10 cellular contexts compared by ENCODE assay signal in the genomic region with DNA sequence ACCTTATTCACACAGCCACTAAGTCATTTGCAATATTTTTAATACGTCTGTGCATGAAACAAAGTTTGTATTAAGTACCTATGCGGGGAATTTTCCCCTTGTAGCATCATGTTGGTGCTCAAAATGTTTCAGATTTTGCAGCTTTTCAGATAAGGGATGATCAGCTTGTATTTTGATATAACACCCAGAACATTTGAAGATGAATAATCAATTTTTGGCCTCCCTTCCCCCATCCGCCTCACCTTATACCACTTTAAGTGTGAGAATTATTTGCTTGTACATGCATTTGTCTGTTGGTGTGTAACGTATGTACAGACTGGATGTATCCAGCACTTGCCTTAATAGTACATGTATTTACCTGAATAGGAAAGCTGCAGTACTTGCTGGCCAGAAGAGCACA. TPM values are rescaled to one million over a fixed set of nuclear protein-coding genes. Genes with fewer than 3 reads are reported as not detected.
A peak's percentile ranks its signal among the peaks of the same experiment; 100 is the strongest.
DNase-seq lines count a peak whose midpoint lies in the region; ATAC-seq and TF ChIP-seq lines count a peak whose summit lies in the region.
"Had no signal": no experiment of that assay in that cellular context is flagged by ENCODE, and none has a peak within 500 bp of the region (broad histone marks: within the 10 kb centered on the region; RNA-seq: fewer than 3 reads in every experiment).

No MANE protein-coding gene starts in this region.

- TF ChIP-seq CTCF in activated CD8-positive, alpha-beta T cell treated with anti-CD3 and anti-CD28 coated beads for 36 hours (IDR thresholded peaks at IDR 0.05), result no peak
- TF ChIP-seq CTCF in fibroblast of the aortic adventitia (IDR thresholded peaks at IDR 0.05; ENCODE audit: insufficient read depth, low read length), result no peak
- TF ChIP-seq CTCF in mesothelial cell of epicardium (IDR thresholded peaks at IDR 0.05; ENCODE audit: unreplicated experiment), result no peak

- CTCF ChIA-PET in activated CD8-positive, alpha-beta T cell treated with anti-CD3 and anti-CD28 coated beads, Interleukin-2, amount 10 ng/mL, durations not matched to agents 7 days and 5 days (lab: Charles Lee), result interaction anchor here (0.9 to 10.3 kb wide), 20 partner anchors 16 to 648 kb away, joined by 3 to 89 read pairs (median 4); a partner anchor contains a TSS
- CTCF ChIA-PET in activated CD8-positive, alpha-beta T cell treated with anti-CD3 and anti-CD28 coated beads for 36 hours (lab: Charles Lee), result interaction anchor here (0.7 to 12.1 kb wide), 23 partner anchors 8 to 601 kb away, joined by 3 to 149 read pairs (median 4); a partner anchor contains a TSS

- peaks cover 0 to 8% (median 1%) of the 10 kb centered on the region in 5 donors for H3K36me3 ChIP-seq in subcutaneous abdominal adipose tissue (ENCODE audit: control insufficient read depth in 5 of 5, insufficient read depth in 5 of 5, low read length in 5 of 5)

- no peaks in the 10 kb centered on the region for H3K9me3 ChIP-seq in T-helper 17 cell (ENCODE audit: control insufficient read depth, low read length, poor library complexity, severe bottlenecking)
- H3K9me3 ChIP-seq in subcutaneous abdominal adipose tissue (ENCODE audit: control insufficient read depth in 5 of 5, low read length in 5 of 5), result no peaks in the 10 kb centered on the region

- no peaks in the 10 kb centered on the region for H3K27me3 ChIP-seq in subcutaneous abdominal adipose tissue (ENCODE audit: control insufficient read depth in 5 of 5, insufficient read depth in 4 of 5, low read length in 5 of 5)

- H3K27ac ChIP-seq in subcutaneous abdominal adipose tissue (ENCODE audit: low read depth, low read length), result no peak overlapping the region

- no peaks in the 10 kb centered on the region for H3K9me3 Mint-ChIP-seq in activated CD8-positive, alpha-beta T cell treated with anti-CD3 and anti-CD28 coated beads, Interleukin-2, amount 10 ng/mL, durations not matched to agents 7 days and 5 days (ENCODE audit: insufficient read depth)
- peaks cover 1% of the 10 kb centered on the region for H3K9me3 Mint-ChIP-seq in activated CD8-positive, alpha-beta T cell treated with anti-CD3 and anti-CD28 coated beads for 36 hours
- H3K9me3 Mint-ChIP-seq in mesothelial cell of epicardium, result peaks cover 2% of the 10 kb centered on the region
- no peaks in the 10 kb centered on the region for H3K9me3 Mint-ChIP-seq in stimulated activated effector memory CD8-positive, alpha-beta T cell treated with anti-CD3 and anti-CD28 coated beads, Interleukin-12 subunit alpha, Interleukin-12 subunit beta, amount 100 ng/mL, for 72 hours

- peak overlapping the region; percentile 96 for H3K4me3 Mint-ChIP-seq in activated CD8-positive, alpha-beta T cell treated with anti-CD3 and anti-CD28 coated beads, Interleukin-2, amount 10 ng/mL, durations not matched to agents 7 days and 5 days
- H3K4me3 Mint-ChIP-seq in activated CD8-positive, alpha-beta T cell treated with anti-CD3 and anti-CD28 coated beads for 36 hours, result no peak overlapping the region
- peak overlapping the region; percentile 99 for H3K4me3 Mint-ChIP-seq in T-helper 17 cell
- H3K4me3 Mint-ChIP-seq in mesothelial cell of epicardium, result no peak overlapping the region
- H3K4me3 Mint-ChIP-seq in stimulated activated effector memory CD8-positive, alpha-beta T cell treated with anti-CD3 and anti-CD28 coated beads, Interleukin-12 subunit alpha, Interleukin-12 subunit beta, amount 100 ng/mL, for 72 hours, result no peak overlapping the region

- DNase-seq in activated CD8-positive, alpha-beta T cell treated with anti-CD3 and anti-CD28 coated beads, Interleukin-2, amount 10 ng/mL, durations not matched to agents 7 days and 5 days, result no peak
- no peak for DNase-seq in activated CD8-positive, alpha-beta T cell treated with anti-CD3 and anti-CD28 coated beads for 36 hours
- DNase-seq in T-helper 17 cell (no peak), fibroblast of the aortic adventitia (ENCODE audit: low read depth) (no peak), NCI-H82 (lab: John Stamatoyannopoulos, UW) (no peak), mesothelial cell of epicardium (ENCODE audit: low spot score in 2 of 2, unreplicated experiment in 2 of 2) (no peak)
- DNase-seq in stimulated activated effector memory CD8-positive, alpha-beta T cell treated with anti-CD3 and anti-CD28 coated beads, Interleukin-12 subunit alpha, Interleukin-12 subunit beta, amount 100 ng/mL, for 72 hours (ENCODE audit: low spot score in 2 of 2), result no peak
- DNase-seq: activated CD4-positive, alpha-beta T cell treated with anti-CD3 and anti-CD28 coated beads for 1 hour; NCI-H1930 had no signal

- H3K9ac ChIP-seq in subcutaneous abdominal adipose tissue (ENCODE audit: low read length in 5 of 5), result peak overlapping the region in 1 of 5 donors; percentile 25

- POLR2A ChIA-PET in activated CD8-positive, alpha-beta T cell treated with anti-CD3 and anti-CD28 coated beads, Interleukin-2, amount 10 ng/mL, durations not matched to agents 7 days and 5 days (lab: Charles Lee), result interaction anchor here (0.6 to 2.7 kb wide), 5 partner anchors 15 to 307 kb away, joined by 3 to 58 read pairs (median 6); a partner anchor contains a TSS
- POLR2A ChIA-PET in activated CD8-positive, alpha-beta T cell treated with anti-CD3 and anti-CD28 coated beads for 36 hours (lab: Charles Lee), result interaction anchor here (1.2 to 3.8 kb wide), 5 partner anchors 14 to 113 kb away, joined by 3 to 26 read pairs (median 10); no protein-coding TSS in a partner anchor

- peaks cover 6 to 58% (median 36%) of the 10 kb centered on the region in 5 donors for H3K4me1 ChIP-seq in subcutaneous abdominal adipose tissue (ENCODE audit: control insufficient read depth in 5 of 5, insufficient read depth in 5 of 5, low read length in 5 of 5)

- H3K27me3 Mint-ChIP-seq in activated CD8-positive, alpha-beta T cell treated with anti-CD3 and anti-CD28 coated beads, Interleukin-2, amount 10 ng/mL, durations not matched to agents 7 days and 5 days (ENCODE audit: low read depth), result no peaks in the 10 kb centered on the region
- H3K27me3 Mint-ChIP-seq in activated CD8-positive, alpha-beta T cell treated with anti-CD3 and anti-CD28 coated beads for 36 hours, result no peaks in the 10 kb centered on the region
- H3K27me3 Mint-ChIP-seq in T-helper 17 cell (no peaks in the 10 kb centered on the region), mesothelial cell of epicardium (ENCODE audit: low read depth) (peaks cover under 1% of the 10 kb centered on the region)

- peaks cover 13% of the 10 kb centered on the region for H3K36me3 Mint-ChIP-seq in activated CD8-positive, alpha-beta T cell treated with anti-CD3 and anti-CD28 coated beads, Interleukin-2, amount 10 ng/mL, durations not matched to agents 7 days and 5 days (ENCODE audit: low read depth)
- H3K36me3 Mint-ChIP-seq in activated CD8-positive, alpha-beta T cell treated with anti-CD3 and anti-CD28 coated beads for 36 hours (ENCODE audit: low read depth), result peaks cover 13% of the 10 kb centered on the region
- H3K36me3 Mint-ChIP-seq in T-helper 17 cell (ENCODE audit: low read depth) (peaks cover 6% of the 10 kb centered on the region), mesothelial cell of epicardium (peaks cover 2% of the 10 kb centered on the region)
- H3K36me3 Mint-ChIP-seq in stimulated activated effector memory CD8-positive, alpha-beta T cell treated with anti-CD3 and anti-CD28 coated beads, Interleukin-12 subunit alpha, Interleukin-12 subunit beta, amount 100 ng/mL, for 72 hours, result peaks cover 7% of the 10 kb centered on the region

- intact Hi-C loops in activated CD8-positive, alpha-beta T cell treated with anti-CD3 and anti-CD28 coated beads for 36 hours (cut with micrococcal nuclease), result loop anchor here (2.0 to 5.0 kb wide), 3 partner anchors 154 to 451 kb away; a partner anchor contains a TSS

- ATAC-seq in activated CD8-positive, alpha-beta T cell treated with anti-CD3 and anti-CD28 coated beads, Interleukin-2, amount 10 ng/mL, durations not matched to agents 7 days and 5 days, result no peak
- ATAC-seq in activated CD8-positive, alpha-beta T cell treated with anti-CD3 and anti-CD28 coated beads for 36 hours, result no peak
- no peak for ATAC-seq in T-helper 17 cell
- ATAC-seq in stimulated activated effector memory CD8-positive, alpha-beta T cell treated with anti-CD3 and anti-CD28 coated beads, Interleukin-12 subunit alpha, Interleukin-12 subunit beta, amount 100 ng/mL, for 72 hours, result no peak

- H3K4me3 ChIP-seq in fibroblast of the aortic adventitia (ENCODE audit: low read depth, low read length), result peak overlapping the region; percentile 79
- peak overlapping the region; percentile 79 to 91 (median 84) for H3K4me3 ChIP-seq in subcutaneous abdominal adipose tissue (ENCODE audit: low read depth in 1 of 5, low read length in 5 of 5)

- H3K27ac Mint-ChIP-seq in activated CD8-positive, alpha-beta T cell treated with anti-CD3 and anti-CD28 coated beads, Interleukin-2, amount 10 ng/mL, durations not matched to agents 7 days and 5 days, result peak overlapping the region; percentile 18
- H3K27ac Mint-ChIP-seq in activated CD8-positive, alpha-beta T cell treated with anti-CD3 and anti-CD28 coated beads for 36 hours, result no peak overlapping the region
- H3K27ac Mint-ChIP-seq in T-helper 17 cell, result peak overlapping the region; percentile 94
- H3K27ac Mint-ChIP-seq in mesothelial cell of epicardium, result no peak overlapping the region
- H3K27ac Mint-ChIP-seq in stimulated activated effector memory CD8-positive, alpha-beta T cell treated with anti-CD3 and anti-CD28 coated beads, Interleukin-12 subunit alpha, Interleukin-12 subunit beta, amount 100 ng/mL, for 72 hours, result no peak overlapping the region

- H3K4me1 Mint-ChIP-seq in activated CD8-positive, alpha-beta T cell treated with anti-CD3 and anti-CD28 coated beads, Interleukin-2, amount 10 ng/mL, durations not matched to agents 7 days and 5 days (ENCODE audit: low read depth), result peaks cover 39% of the 10 kb centered on the region
- peaks cover 31% of the 10 kb centered on the region for H3K4me1 Mint-ChIP-seq in activated CD8-positive, alpha-beta T cell treated with anti-CD3 and anti-CD28 coated beads for 36 hours (ENCODE audit: low read depth)
- H3K4me1 Mint-ChIP-seq in T-helper 17 cell (peaks cover 30% of the 10 kb centered on the region), mesothelial cell of epicardium (peaks cover 18% of the 10 kb centered on the region)
- H3K4me1 Mint-ChIP-seq in stimulated activated effector memory CD8-positive, alpha-beta T cell treated with anti-CD3 and anti-CD28 coated beads, Interleukin-12 subunit alpha, Interleukin-12 subunit beta, amount 100 ng/mL, for 72 hours, result peaks cover 41% of the 10 kb centered on the region

RNA-seq across cellular contexts. Expression of a gene that starts 1.7 kb away (rescaled TPM):
- 10 to 100 TPM; 25.7 to 27.2 TPM for total RNA-seq in activated CD8-positive, alpha-beta T cell treated with anti-CD3 and anti-CD28 coated beads, Interleukin-2, amount 10 ng/mL, durations not matched to agents 7 days and 5 days
- 10 to 100 TPM; 28.4 to 29.0 TPM for total RNA-seq in activated CD8-positive, alpha-beta T cell treated with anti-CD3 and anti-CD28 coated beads for 36 hours
- total RNA-seq in T-helper 17 cell (10 to 100 TPM; 14.6 TPM), fibroblast of the aortic adventitia (ENCODE audit: low replicate concordance) (13.2 and 19.2 TPM in 2 replicates), mesothelial cell of epicardium (5.3 to 6.7 TPM (median 6.6 TPM) in 3 replicates)

Comparison
In these comparisons a context has a peak if more than half of its experiments do, and no peak if none do; other contexts are left out.
1. H3K27ac Mint-ChIP-seq: peak in activated CD8-positive, alpha-beta T cell treated with anti-CD3 and anti-CD28 coated beads, Interleukin-2, amount 10 ng/mL, durations not matched to agents 7 days and 5 days (single experiment) and T-helper 17 cell (single experiment); none in activated CD8-positive, alpha-beta T cell treated with anti-CD3 and anti-CD28 coated beads for 36 hours (single experiment), mesothelial cell of epicardium (single experiment) and stimulated activated effector memory CD8-positive, alpha-beta T cell treated with anti-CD3 and anti-CD28 coated beads, Interleukin-12 subunit alpha, Interleukin-12 subunit beta, amount 100 ng/mL, for 72 hours (single experiment).
2. H3K4me3 Mint-ChIP-seq: peak in activated CD8-positive, alpha-beta T cell treated with anti-CD3 and anti-CD28 coated beads, Interleukin-2, amount 10 ng/mL, durations not matched to agents 7 days and 5 days (single experiment) and T-helper 17 cell (single experiment); none in activated CD8-positive, alpha-beta T cell treated with anti-CD3 and anti-CD28 coated beads for 36 hours (single experiment), mesothelial cell of epicardium (single experiment) and stimulated activated effector memory CD8-positive, alpha-beta T cell treated with anti-CD3 and anti-CD28 coated beads, Interleukin-12 subunit alpha, Interleukin-12 subunit beta, amount 100 ng/mL, for 72 hours (single experiment).